In the genomic region with DNA sequence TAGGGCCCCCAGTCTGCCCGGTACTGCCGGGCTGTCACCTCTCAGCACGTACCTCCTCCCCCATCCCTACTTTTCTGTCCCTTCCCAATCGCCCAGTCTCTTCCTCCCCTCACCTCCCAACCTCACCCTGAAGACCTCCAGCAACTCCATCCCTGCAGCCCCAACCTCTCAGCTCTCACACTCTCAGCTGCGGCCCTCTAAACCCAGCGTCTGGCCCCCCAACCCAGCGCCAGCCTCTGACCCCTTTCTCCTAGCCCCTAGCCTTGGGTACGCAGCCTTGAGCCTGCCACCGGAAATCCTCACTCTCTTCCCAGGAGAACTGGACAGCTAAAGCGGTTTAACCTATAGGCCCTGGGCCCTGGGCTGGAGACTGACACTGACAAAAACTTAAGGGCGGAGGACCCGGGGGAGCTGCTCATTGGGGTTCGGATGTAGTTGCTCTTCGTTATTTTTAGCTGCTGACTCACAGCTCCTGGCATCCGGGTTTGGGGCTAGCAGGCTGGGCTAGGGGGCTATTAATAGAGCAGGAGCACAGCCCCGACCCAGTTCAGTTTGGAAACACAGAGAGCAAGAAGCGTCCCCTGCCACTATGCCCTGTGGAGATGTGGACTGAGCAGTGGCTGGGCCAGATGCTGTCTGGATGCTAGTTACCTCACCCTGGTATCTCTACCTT, we compare ENCODE assay signal across 9 cellular contexts. TPM values are rescaled to one million over a fixed set of nuclear protein-coding genes. Genes with fewer than 3 reads are reported as not detected.
A peak's percentile ranks its signal among the peaks of the same experiment; 100 is the strongest.
DNase-seq lines count a peak whose midpoint lies in the region; ATAC-seq and TF ChIP-seq lines count a peak whose summit lies in the region.
"Had no signal": no experiment of that assay in that cellular context is flagged by ENCODE, and none has a peak within 500 bp of the region (broad histone marks: within the 10 kb centered on the region; RNA-seq: fewer than 3 reads in every experiment).

No MANE protein-coding gene starts in this region.

- TF ChIP-seq CTCF in GM10248 (IDR thresholded peaks at IDR 0.05; ENCODE audit: control extremely low read depth, extremely low read depth, low read depth, missing control alignments), result no peak
- no peak for TF ChIP-seq CTCF in PC-3 (conservative IDR thresholded peaks at IDR 0.05; ENCODE audit: low read depth, low read length)
- TF ChIP-seq CTCF in epithelial cell of esophagus (IDR thresholded peaks at IDR 0.05; ENCODE audit: insufficient read depth, low read depth, low read length, missing control alignments), result no peak

- no peak overlapping the region for H4K8ac ChIP-seq in neuronal stem cell (ENCODE audit: low read depth, low read length)

- POLR2A ChIA-PET in GM10248 (lab: Yijun Ruan, JAX) (interaction anchor here (0.6 kb wide), 1 partner anchor 302 kb away, joined by 3 read pairs; the partner anchor contains the start of gene IGBP1), PC-3 (lab: Charles Lee; ENCODE audit: unreplicated experiment) (interaction anchor here (0.6 to 0.7 kb wide), 2 partner anchors 302 to 481 kb away, joined by 3 to 4 read pairs; partner anchors contain the start of gene IGBP1)

- no peak overlapping the region for H2BK120ac ChIP-seq in neuronal stem cell (ENCODE audit: low read depth, low read length)

- no peak overlapping the region for H2BK12ac ChIP-seq in neuronal stem cell (ENCODE audit: low read length)

- TSS peak; percentile 43 for BruUV-seq in PC-3 (replicated peaks; lab: Mats Ljungman, UMichigan)

- no peak overlapping the region for H2AK5ac ChIP-seq in neuronal stem cell (ENCODE audit: low read depth, low read length)

- no peaks in the 10 kb centered on the region for H3K79me1 ChIP-seq in neuronal stem cell (ENCODE audit: low read depth, low read length)

- H3K9me3 ChIP-seq in PC-3 (ENCODE audit: low read length), result no peaks in the 10 kb centered on the region
- H3K9me3 ChIP-seq in neuronal stem cell (replicated peaks in 1 of 2; ENCODE audit: control insufficient read depth in 2 of 2, insufficient read depth in 1 of 2, low read depth in 1 of 2, low read length in 2 of 2), result no peaks in the 10 kb centered on the region

- no peaks in the 10 kb centered on the region for H3K27me3 ChIP-seq in PC-3 (ENCODE audit: low read length)
- H3K27me3 ChIP-seq in neuronal stem cell (ENCODE audit: control insufficient read depth in 3 of 3, insufficient read depth in 3 of 3, low read depth in 1 of 3, low read length in 3 of 3), result peaks cover 0 to 3% (median 0%) of the 10 kb centered on the region in 3 experiments

- intact Hi-C loops in PC-3 (cut with micrococcal nuclease), result loop anchor here (1.0 to 2.0 kb wide), 4 partner anchors 104 to 302 kb away; partner anchors contain the start of genes IGBP1 and KIF4A

- DNase-seq in GM10248 (ENCODE audit: extremely low spot score) (peak; percentile 15), PC-3 (no peak), epithelial cell of esophagus (ENCODE audit: low read depth) (no peak), neuronal stem cell (ENCODE audit: low spot score) (no peak), inferior parietal cortex (ENCODE audit: extremely low spot score) (no peak), DMS79 treated with DMSO at 0.1 percent for 48 hours (lab: John Stamatoyannopoulos, UW) (no peak), dermis blood vessel endothelial cell (no peak)

- H3K79me2 ChIP-seq in PC-3 (ENCODE audit: low read length), result no peaks in the 10 kb centered on the region

- peak overlapping the region; percentile 31 for H3K23ac ChIP-seq in neuronal stem cell (ENCODE audit: low read depth, low read length, poor library complexity)

- no peak for ATAC-seq in PC-3
- ATAC-seq in HG02798 (IDR thresholded peaks at IDR 0.05; ENCODE audit: poor library complexity, unreplicated experiment), result no peak

- CTCF ChIA-PET in GM10248 (lab: Yijun Ruan, JAX) (interaction anchor here (1.4 to 3.3 kb wide), 5 partner anchors 9 to 302 kb away, joined by 4 to 15 read pairs (median 13); partner anchors contain the start of genes DLG3 and IGBP1), PC-3 (lab: Charles Lee) (interaction anchor here (0.8 kb wide), 1 partner anchor 302 kb away, joined by 6 read pairs; the partner anchor contains the start of gene IGBP1)

- no peaks in the 10 kb centered on the region for H3F3A ChIP-seq in PC-3 (ENCODE audit: low read length, unreplicated experiment)

- peak overlapping the region; percentile 93 for H3K4me3 ChIP-seq in PC-3 (ENCODE audit: low read length)
- peak overlapping the region; percentile 70 for H3K4me3 ChIP-seq in epithelial cell of esophagus (ENCODE audit: low read length)
- peak overlapping the region; percentile 62 to 84 for H3K4me3 ChIP-seq in neuronal stem cell (ENCODE audit: low read length in 2 of 2)

- no peaks in the 10 kb centered on the region for H3K9me2 ChIP-seq in PC-3 (replicated peaks; ENCODE audit: low read length)

- H3K36me3 ChIP-seq in PC-3 (ENCODE audit: low read depth, low read length), result no peaks in the 10 kb centered on the region
- H3K36me3 ChIP-seq in neuronal stem cell (replicated peaks in 1 of 2; ENCODE audit: control insufficient read depth in 2 of 2, insufficient read depth in 2 of 2, low read length in 2 of 2), result peaks cover 0 to 3% of the 10 kb centered on the region in 2 donors

- H4K20me1 ChIP-seq in PC-3 (ENCODE audit: low read length), result no peaks in the 10 kb centered on the region

- H3K14ac ChIP-seq in neuronal stem cell (ENCODE audit: low read length), result no peak overlapping the region

- no peak overlapping the region for H3K27ac ChIP-seq in PC-3 (ENCODE audit: low read length)
- no peak overlapping the region for H3K27ac ChIP-seq in neuronal stem cell (replicated peaks; ENCODE audit: low read length)

- WGBS in neuronal stem cell (ENCODE audit: extremely low coverage in 2 of 2, insufficient read length in 2 of 2, insufficient replicate concordance in 1 of 2), 2 donors, result no CpG with 5 or more reads among the region's 17 CpGs

- no peak overlapping the region for H3K4ac ChIP-seq in neuronal stem cell (ENCODE audit: low read length)

- H2BK15ac ChIP-seq in neuronal stem cell (ENCODE audit: low read length), result no peak overlapping the region

- H2BK5ac ChIP-seq in neuronal stem cell (ENCODE audit: low read length), result no peak overlapping the region

- H2AFZ ChIP-seq in PC-3 (ENCODE audit: low read length) (peak overlapping the region; percentile 92), neuronal stem cell (ENCODE audit: low read length) (peak overlapping the region; percentile 91)

- H3K4me2 ChIP-seq in PC-3 (ENCODE audit: low read length) (peak overlapping the region; percentile 99), neuronal stem cell (ENCODE audit: insufficient read depth, low read length, poor library complexity, severe bottlenecking) (peak overlapping the region; percentile 62)

- peaks cover 25% of the 10 kb centered on the region for H3K4me1 ChIP-seq in PC-3 (ENCODE audit: insufficient read depth, low read length)
- peaks cover 5 to 12% of the 10 kb centered on the region in 2 donors for H3K4me1 ChIP-seq in neuronal stem cell (ENCODE audit: control insufficient read depth in 2 of 2, insufficient read depth in 1 of 2, low read depth in 1 of 2, low read length in 2 of 2)

- peak overlapping the region; percentile 53 for H3K9ac ChIP-seq in PC-3 (ENCODE audit: low read length)
- H3K9ac ChIP-seq in neuronal stem cell (ENCODE audit: low read depth, low read length, poor library complexity), result peak overlapping the region; percentile 44

- no peak overlapping the region for H3K18ac ChIP-seq in neuronal stem cell (ENCODE audit: low read length)

- H4K91ac ChIP-seq in neuronal stem cell (ENCODE audit: low read depth, low read length, poor library complexity), result no peak overlapping the region

RNA-seq across cellular contexts. Expression of gene DLG3, which starts 9.6 kb away (rescaled TPM):
- total RNA-seq in PC-3 (2014; rRNA removed), result 26.4 and 32.7 TPM in 2 replicates
- 55.1 TPM for polyA plus RNA-seq in neuronal stem cell (2013, experiment 1 of 2)
- polyA plus RNA-seq in neuronal stem cell (2013, experiment 2 of 2), result 55.1 TPM
- 0.88 and 1.7 TPM in 2 replicates for total RNA-seq in dermis blood vessel endothelial cell

RNA-seq across cellular contexts. Expression of gene GDPD2, which starts 11.9 kb away (rescaled TPM):
- total RNA-seq in PC-3 (2014; rRNA removed) (0.04 TPM in 1 of 2 replicates, not detected in the other), dermis blood vessel endothelial cell (0.17 TPM in 1 of 2 replicates, not detected in the other)
- 3.0 TPM for polyA plus RNA-seq in neuronal stem cell (2013, experiment 1 of 2)
- 3.1 TPM for polyA plus RNA-seq in neuronal stem cell (2013, experiment 2 of 2)
- total RNA-seq: SK-MEL-5 had no signal

Comparison
In these comparisons a context has a peak if more than half of its experiments do, and no peak if none do; other contexts are left out.
1. RNA of gene DLG3, which starts 9.6 kb away (total RNA-seq): 26.4 to 32.7 TPM in PC-3; 0.88 to 1.7 TPM in dermis blood vessel endothelial cell; every median in the first group is over 10 times any median in the second.
2. Peak in every context shown above with its lines, with median percentiles within 50 percentile points of each other: H3K4me3 ChIP-seq.